In genomic region chr6:131946404-131946991, GRCh38 we compare ENCODE assay signal across 15 cellular contexts. TPM values are rescaled to one million over a fixed set of nuclear protein-coding genes. Genes with fewer than 3 reads are reported as not detected.
DNase-seq lines count a peak whose midpoint lies in the region; ATAC-seq, FAIRE-seq and TF ChIP-seq lines count a peak whose summit lies in the region.
"Had no signal": no experiment of that assay in that cellular context is flagged by ENCODE, and none has a peak within 500 bp of the region (broad histone marks: within the 10 kb centered on the region; RNA-seq: fewer than 3 reads in every experiment).

No MANE protein-coding gene starts in this region.

- peak overlapping the region; percentile 7 for H3K4me3 ChIP-seq in astrocyte of the cerebellum (ENCODE audit: low read depth, low read length)
- no peak overlapping the region for H3K4me3 ChIP-seq in gastroesophageal sphincter
- no peak overlapping the region for H3K4me3 ChIP-seq in transverse colon
- no peak overlapping the region for H3K4me3 ChIP-seq in heart right ventricle
- H3K4me3 ChIP-seq: skin epidermis, testis had no signal

- no peaks in the 10 kb centered on the region for H3K9me3 Mint-ChIP-seq in activated T-helper 1 cell treated with anti-CD3 and anti-CD28 coated beads, Interleukin-12 subunit alpha, Interleukin-12 subunit beta, Interleukin-2, Interleukin-4 antibody, amounts not matched to agents 30 ng/mL and 10 ng/mL and 1 ng/mL, durations not matched to agents 14 hours and 24 hours and 36 hours
- H3K9me3 Mint-ChIP-seq in glutamatergic neuron (ENCODE audit: unreplicated experiment): peaks cover 2% of the 10 kb centered on the region
- H3K9me3 Mint-ChIP-seq: activated CD4-positive, alpha-beta T cell treated with anti-CD3 and anti-CD28 coated beads, Interleukin-2, amount 10 ng/mL, durations not matched to agents 7 days and 5 days; nephron progenitor cell had no signal

- TF ChIP-seq EP300 in gastroesophageal sphincter (IDR thresholded peaks at IDR 0.05) (no peak), transverse colon (IDR thresholded peaks at IDR 0.05; ENCODE audit: low read depth) (no peak)

- no peak overlapping the region for H3K4me3 Mint-ChIP-seq in activated T-helper 1 cell treated with anti-CD3 and anti-CD28 coated beads, Interleukin-12 subunit alpha, Interleukin-12 subunit beta, Interleukin-2, Interleukin-4 antibody, amounts not matched to agents 30 ng/mL and 10 ng/mL and 1 ng/mL, durations not matched to agents 14 hours and 24 hours and 36 hours
- no peak overlapping the region for H3K4me3 Mint-ChIP-seq in glutamatergic neuron (ENCODE audit: unreplicated experiment)
- H3K4me3 Mint-ChIP-seq: activated CD4-positive, alpha-beta T cell treated with anti-CD3 and anti-CD28 coated beads, Interleukin-2, amount 10 ng/mL, durations not matched to agents 7 days and 5 days; nephron progenitor cell had no signal

- peak; percentile 86 for FAIRE-seq in HTR-8/SVneo (lab: Jason Lieb, UNC)
- FAIRE-seq: frontal cortex had no signal

- intact Hi-C loops in transverse colon (cut with DNase I; ENCODE audit: low total_unique reads) (no loop called here), heart right ventricle (cut with DNase I) (no loop called here)
- intact Hi-C loops in activated T-helper 1 cell treated with anti-CD3 and anti-CD28 coated beads, Interleukin-12 subunit alpha, Interleukin-12 subunit beta, Interleukin-2, Interleukin-4 antibody, amounts not matched to agents 30 ng/mL and 10 ng/mL and 1 ng/mL, durations not matched to agents 14 hours and 24 hours and 36 hours (cut with micrococcal nuclease): no loop called here

- no peak for TF ChIP-seq CTCF in astrocyte of the cerebellum (IDR thresholded peaks at IDR 0.05; ENCODE audit: low read depth, low read length, missing control alignments)
- no peak for TF ChIP-seq CTCF in gastroesophageal sphincter (IDR thresholded peaks at IDR 0.05)
- no peak for TF ChIP-seq CTCF in transverse colon (IDR thresholded peaks at IDR 0.05)
- no peak for TF ChIP-seq CTCF in heart right ventricle (IDR thresholded peaks at IDR 0.05)
- TF ChIP-seq CTCF in glutamatergic neuron (IDR thresholded peaks at IDR 0.05; ENCODE audit: partially characterized antibody, unreplicated experiment): no peak

- H3K36me3 Mint-ChIP-seq in activated T-helper 1 cell treated with anti-CD3 and anti-CD28 coated beads, Interleukin-12 subunit alpha, Interleukin-12 subunit beta, Interleukin-2, Interleukin-4 antibody, amounts not matched to agents 30 ng/mL and 10 ng/mL and 1 ng/mL, durations not matched to agents 14 hours and 24 hours and 36 hours (ENCODE audit: low read depth): no peaks in the 10 kb centered on the region
- H3K36me3 Mint-ChIP-seq in glutamatergic neuron (ENCODE audit: unreplicated experiment): no peaks in the 10 kb centered on the region

- H3K27ac Mint-ChIP-seq in activated T-helper 1 cell treated with anti-CD3 and anti-CD28 coated beads, Interleukin-12 subunit alpha, Interleukin-12 subunit beta, Interleukin-2, Interleukin-4 antibody, amounts not matched to agents 30 ng/mL and 10 ng/mL and 1 ng/mL, durations not matched to agents 14 hours and 24 hours and 36 hours: no peak overlapping the region
- H3K27ac Mint-ChIP-seq in glutamatergic neuron (ENCODE audit: unreplicated experiment): no peak overlapping the region
- H3K27ac Mint-ChIP-seq: activated CD4-positive, alpha-beta T cell treated with anti-CD3 and anti-CD28 coated beads, Interleukin-2, amount 10 ng/mL, durations not matched to agents 7 days and 5 days; nephron progenitor cell had no signal

- in situ Hi-C loops in astrocyte of the cerebellum (cut with HindIII; ENCODE audit: low sequenced_read_pairs) (no loop called here), transverse colon (cut with MboI; ENCODE audit: low pct_ligation_motif_present in 1 of 4, low pct_unique_long_range_greater_than_20kb in 1 of 4, low sequenced_read_pairs in 3 of 4) (loop anchor here in 1 of 4 donors (25.0 kb wide), 1 partner anchor 266 kb away; no protein-coding TSS in a partner anchor)

- H3K4me1 Mint-ChIP-seq in activated T-helper 1 cell treated with anti-CD3 and anti-CD28 coated beads, Interleukin-12 subunit alpha, Interleukin-12 subunit beta, Interleukin-2, Interleukin-4 antibody, amounts not matched to agents 30 ng/mL and 10 ng/mL and 1 ng/mL, durations not matched to agents 14 hours and 24 hours and 36 hours (ENCODE audit: low read depth): peaks cover 7% of the 10 kb centered on the region
- H3K4me1 Mint-ChIP-seq in glutamatergic neuron (ENCODE audit: low read depth, unreplicated experiment): peaks cover 2% of the 10 kb centered on the region

- H3K4me1 ChIP-seq in gastroesophageal sphincter (peaks cover 0 to 26% (median 0%) of the 10 kb centered on the region in 3 donors), transverse colon (peaks cover 0 to 9% (median under 1%) of the 10 kb centered on the region in 4 donors), heart right ventricle (peaks cover 0 to 21% (median 7%) of the 10 kb centered on the region in 9 donors)
- H3K4me1 ChIP-seq: testis had no signal

- H3K27ac ChIP-seq in gastroesophageal sphincter: peak overlapping the region in 3 of 4 donors; percentile 50 to 99 (median 99)
- peak overlapping the region; percentile 25 to 97 (median 96) for H3K27ac ChIP-seq in transverse colon
- H3K27ac ChIP-seq in heart right ventricle: no peak overlapping the region
- H3K27ac ChIP-seq: testis had no signal

- no peak for DNase-seq in HTR-8/SVneo (ENCODE audit: insufficient read length, low spot score)
- DNase-seq in astrocyte of the cerebellum (ENCODE audit: low read depth): peak; percentile 63
- DNase-seq in transverse colon: no peak
- no peak for DNase-seq in activated T-helper 1 cell treated with anti-CD3 and anti-CD28 coated beads, Interleukin-12 subunit alpha, Interleukin-12 subunit beta, Interleukin-2, Interleukin-4 antibody, amounts not matched to agents 30 ng/mL and 10 ng/mL and 1 ng/mL, durations not matched to agents 14 hours and 24 hours and 36 hours (ENCODE audit: low spot score)
- DNase-seq in heart right ventricle: no peak
- no peak for DNase-seq in glutamatergic neuron
- DNase-seq: activated CD4-positive, alpha-beta T cell treated with anti-CD3 and anti-CD28 coated beads, Interleukin-2, amount 10 ng/mL, durations not matched to agents 7 days and 5 days; central memory CD4-positive, alpha-beta T cell; nephron progenitor cell; OCI-M1; testis had no signal

- H3K9me3 ChIP-seq in gastroesophageal sphincter (no peaks in the 10 kb centered on the region), transverse colon (no peaks in the 10 kb centered on the region), heart right ventricle (no peaks in the 10 kb centered on the region)
- H3K9me3 ChIP-seq: testis had no signal

- TF ChIP-seq POLR2A in gastroesophageal sphincter (IDR thresholded peaks at IDR 0.05) (peak; percentile 1 to 25), transverse colon (IDR thresholded peaks at IDR 0.05) (no peak)

- 86 to 92% methylated on average over 5 of the region's 5 CpGs for WGBS in gastroesophageal sphincter (ENCODE audit: low coverage in 1 of 2), 2 donors
- WGBS in transverse colon (ENCODE audit: low coverage in 1 of 2), 2 donors: 79 to 100% methylated on average over 1 to 5 of the region's 5 CpGs
- 89 to 94% methylated on average over 5 of the region's 5 CpGs for WGBS in heart right ventricle, 2 donors

- H3K27me3 ChIP-seq in gastroesophageal sphincter (no peaks in the 10 kb centered on the region), transverse colon (no peaks in the 10 kb centered on the region), heart right ventricle (peaks cover 0 to 50% (median 0%) of the 10 kb centered on the region in 7 donors)
- H3K27me3 ChIP-seq: testis had no signal

- H3K36me3 ChIP-seq in gastroesophageal sphincter: peaks cover 0 to 12% of the 10 kb centered on the region in 2 donors
- H3K36me3 ChIP-seq in transverse colon: no peaks in the 10 kb centered on the region
- peaks cover 0 to 18% (median 6%) of the 10 kb centered on the region in 9 donors for H3K36me3 ChIP-seq in heart right ventricle

- H3K27me3 Mint-ChIP-seq in activated T-helper 1 cell treated with anti-CD3 and anti-CD28 coated beads, Interleukin-12 subunit alpha, Interleukin-12 subunit beta, Interleukin-2, Interleukin-4 antibody, amounts not matched to agents 30 ng/mL and 10 ng/mL and 1 ng/mL, durations not matched to agents 14 hours and 24 hours and 36 hours (ENCODE audit: insufficient read depth): peaks cover 42% of the 10 kb centered on the region
- H3K27me3 Mint-ChIP-seq in glutamatergic neuron (ENCODE audit: unreplicated experiment): peaks cover 4% of the 10 kb centered on the region

- ATAC-seq in gastroesophageal sphincter (peak; percentile 2), heart right ventricle (no peak)

RNA-seq across cellular contexts. Expression of gene CCN2, which starts 4.7 kb away (rescaled TPM):
- 100 to 1,000 TPM; 122 to 691 (median 363) TPM for total RNA-seq in gastroesophageal sphincter
- 100 to 1,000 TPM in 1 of 4 donors, 10 to 100 TPM in 3; 37.0 to 146 (median 58.0) TPM for total RNA-seq in transverse colon
- not detected in 2 replicates for total RNA-seq in activated T-helper 1 cell treated with anti-CD3 and anti-CD28 coated beads, Interleukin-12 subunit alpha, Interleukin-12 subunit beta, Interleukin-2, Interleukin-4 antibody, amounts not matched to agents 30 ng/mL and 10 ng/mL and 1 ng/mL, durations not matched to agents 14 hours and 24 hours and 36 hours
- total RNA-seq in heart right ventricle: 10 to 100 TPM in 9 of 10 donors, 1 to 10 TPM in 1; 6.1 to 60.5 (median 40.7) TPM
- polyA plus RNA-seq in heart right ventricle: 10 to 100 TPM in 1 of 2 donors, 1 to 10 TPM in 1; 6.5 to 71.3 TPM
- 1.2 TPM for total RNA-seq in glutamatergic neuron (ENCODE audit: unreplicated experiment)
- total RNA-seq: activated CD4-positive, alpha-beta T cell treated with anti-CD3 and anti-CD28 coated beads, Interleukin-2, amount 10 ng/mL, durations not matched to agents 7 days and 5 days; T-helper 1 cell treated with Interleukin-12 subunit alpha and Interleukin-12 subunit beta and Interleukin-4 antibody, amounts not matched to agents 30 ng/mL and 1 ng/mL, for 36 hours had no signal

Comparison
In these comparisons a context has a peak if more than half of its experiments do, and no peak if none do; other contexts are left out.
1. H3K27ac ChIP-seq: peak in gastroesophageal sphincter (3 of 4) and transverse colon (4 of 4); none in heart right ventricle (0 of 10).